Comparison of ENCODE assay signal across 8 cellular contexts in the genomic region with DNA sequence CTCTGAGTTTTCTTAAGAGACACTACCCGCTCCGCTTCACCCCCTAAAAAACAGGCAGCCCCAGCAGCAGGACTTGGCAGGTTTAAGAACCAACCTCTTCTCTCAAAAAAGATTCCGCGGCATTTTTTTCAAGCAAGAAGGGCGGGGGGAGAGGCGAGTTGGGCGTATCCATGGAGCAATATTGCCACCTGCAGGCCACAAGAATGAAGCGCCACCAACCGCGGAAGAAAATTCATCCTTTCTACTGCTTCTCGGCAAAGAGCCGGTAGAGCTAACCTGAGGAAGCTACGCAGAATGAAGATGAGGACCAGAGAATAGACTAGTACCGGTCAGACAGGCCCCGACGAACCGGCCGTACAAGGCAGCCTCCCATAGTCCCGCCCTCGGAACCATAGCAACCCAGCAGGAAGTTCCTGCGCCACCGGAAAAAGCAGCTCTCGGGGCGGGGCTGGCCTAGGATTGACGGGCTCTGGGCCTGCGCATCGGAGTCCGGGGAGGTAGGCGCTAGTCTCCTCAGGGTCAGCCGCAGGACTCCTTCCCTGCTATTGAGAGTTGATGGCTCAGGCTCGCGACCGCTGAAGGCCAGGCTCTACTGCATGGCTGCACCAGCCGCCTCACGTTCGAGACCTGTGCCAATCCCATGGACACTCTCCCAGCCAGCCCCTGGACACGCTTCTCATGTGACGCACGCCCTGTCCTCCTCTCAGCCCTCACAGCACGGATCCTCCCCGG.
DNase-seq lines count a peak whose midpoint lies in the region; ATAC-seq and TF ChIP-seq lines count a peak whose summit lies in the region.

No MANE protein-coding gene starts in this region.

- H3K4me1 ChIP-seq in ovary (ENCODE audit: insufficient read depth) (no peaks in the 10 kb centered on the region), thyroid gland (peaks cover 0 to 4% of the 10 kb centered on the region in 2 donors)

- peak overlapping the region; percentile 98 for H3K27ac Mint-ChIP-seq in activated naive CD8-positive, alpha-beta T cell treated with anti-CD3 and anti-CD28 coated beads for 36 hours
- peak overlapping the region; percentile 100 for H3K27ac Mint-ChIP-seq in glutamatergic neuron (ENCODE audit: unreplicated experiment)

- H3K36me3 Mint-ChIP-seq in activated naive CD8-positive, alpha-beta T cell treated with anti-CD3 and anti-CD28 coated beads for 36 hours, result no peaks in the 10 kb centered on the region
- no peaks in the 10 kb centered on the region for H3K36me3 Mint-ChIP-seq in glutamatergic neuron (ENCODE audit: unreplicated experiment)

- H3K9me3 ChIP-seq in ovary (no peaks in the 10 kb centered on the region), thyroid gland (no peaks in the 10 kb centered on the region)

- TF ChIP-seq POLR2A in ovary (IDR thresholded peaks at IDR 0.05) (no peak), thyroid gland (IDR thresholded peaks at IDR 0.05) (peak in 1 of 2 donors; percentile 78)

- DNase-seq in NCI-H1092 (lab: John Stamatoyannopoulos, UW) (peak; percentile 90), SKM-1 (lab: John Stamatoyannopoulos, UW; ENCODE audit: unreplicated experiment) (peak; percentile 39), glutamatergic neuron (peak; percentile 88), ovary (peak; percentile 98 to 99 (median 98)), thyroid gland (peak; percentile 91 to 92)
- peak; percentile 81 for DNase-seq in activated naive CD8-positive, alpha-beta T cell treated with anti-CD3 and anti-CD28 coated beads for 36 hours

- TF ChIP-seq CTCF in GM12872 (IDR thresholded peaks at IDR 0.05; ENCODE audit: insufficient read depth, low read depth, low read length) (peak; percentile 69), glutamatergic neuron (IDR thresholded peaks at IDR 0.05; ENCODE audit: partially characterized antibody, unreplicated experiment) (peak; percentile 87), ovary (IDR thresholded peaks at IDR 0.05) (peak; percentile 97 to 100 (median 99)), thyroid gland (IDR thresholded peaks at IDR 0.05) (peak; percentile 41 to 100 (median 99))

- peak overlapping the region; percentile 92 for H3K4me3 Mint-ChIP-seq in activated naive CD8-positive, alpha-beta T cell treated with anti-CD3 and anti-CD28 coated beads for 36 hours
- peak overlapping the region; percentile 93 for H3K4me3 Mint-ChIP-seq in glutamatergic neuron (ENCODE audit: unreplicated experiment)

- H3K27ac ChIP-seq in ovary (peak overlapping the region; percentile 86 to 89), thyroid gland (peak overlapping the region; percentile 79 to 87 (median 81))

- TF ChIP-seq EP300 in ovary (IDR thresholded peaks at IDR 0.05), result no peak

- H3K27me3 Mint-ChIP-seq in activated naive CD8-positive, alpha-beta T cell treated with anti-CD3 and anti-CD28 coated beads for 36 hours, result peaks cover 4% of the 10 kb centered on the region
- H3K27me3 Mint-ChIP-seq in glutamatergic neuron (ENCODE audit: unreplicated experiment), result no peaks in the 10 kb centered on the region

- H3K4me3 ChIP-seq in ovary (peak overlapping the region; percentile 54), thyroid gland (replicated peaks in 1 of 3) (peak overlapping the region in 2 of 3 donors; percentile 34 to 53)

- no peaks in the 10 kb centered on the region for H3K36me3 ChIP-seq in ovary
- H3K36me3 ChIP-seq in thyroid gland, result no peaks in the 10 kb centered on the region

- H3K27me3 ChIP-seq in ovary, result no peaks in the 10 kb centered on the region
- H3K27me3 ChIP-seq in thyroid gland, result no peaks in the 10 kb centered on the region

- peaks cover 13% of the 10 kb centered on the region for H3K4me1 Mint-ChIP-seq in activated naive CD8-positive, alpha-beta T cell treated with anti-CD3 and anti-CD28 coated beads for 36 hours
- H3K4me1 Mint-ChIP-seq in glutamatergic neuron (ENCODE audit: low read depth, unreplicated experiment), result peaks cover 3% of the 10 kb centered on the region

- H3K9me3 Mint-ChIP-seq in activated naive CD8-positive, alpha-beta T cell treated with anti-CD3 and anti-CD28 coated beads for 36 hours, result no peaks in the 10 kb centered on the region
- H3K9me3 Mint-ChIP-seq in glutamatergic neuron (ENCODE audit: unreplicated experiment), result peaks cover 6% of the 10 kb centered on the region

- ATAC-seq in HG02623 (IDR thresholded peaks at IDR 0.05; ENCODE audit: unreplicated experiment), result peak; percentile 99

- intact Hi-C loops in ovary (cut with DNase I) (no loop called here), thyroid gland (cut with DNase I) (no loop called here)

- WGBS in ovary, 3 donors, result 1% methylated on average over 28 to 41 of the region's 41 CpGs
- 0% methylated on average over 5 to 18 of the region's 41 CpGs for WGBS in thyroid gland, 2 donors

Comparison
In these comparisons a context has a peak if more than half of its experiments do, and no peak if none do; other contexts are left out.
1. Peak in every context shown above with its lines: DNase-seq, ATAC-seq, H3K4me3 ChIP-seq and H3K27ac ChIP-seq.
2. DNase-seq: peak in every context shown above with its lines; median percentile 98 in ovary; 92 in thyroid gland; 90 in NCI-H1092; 88 in glutamatergic neuron; 81 in activated naive CD8-positive, alpha-beta T cell treated with anti-CD3 and anti-CD28 coated beads for 36 hours; 39 in SKM-1.